1 cellular context compared by ENCODE assay signal in genomic region chr13:114115191-114115671, GRCh38.
TF ChIP-seq lines count a peak whose summit lies in the region.

No MANE protein-coding gene starts in this region.

TF ChIP-seq in HepG2, 621 proteins besides CTCF, POLR2A, EP300 and RAD21 (continued from another document):
- TF ChIP-seq FOXP4 (CRISPR knock-in tag; IDR thresholded peaks at IDR 0.05), result 0 out of 2 replicates have a peak, but pooled peaks have one; percentile 31
- no peak for TF ChIP-seq ZNF503 (CRISPR knock-in tag; IDR thresholded peaks at IDR 0.05)
- TF ChIP-seq RFXAP (CRISPR knock-in tag; IDR thresholded peaks at IDR 0.05; ENCODE audit: borderline replicate concordance), result 0 out of 2 replicates have a peak, but pooled peaks have one; percentile 40
- 0 out of 2 replicates have a peak, but pooled peaks have one; percentile 76 for TF ChIP-seq NFKB2 (CRISPR knock-in tag; IDR thresholded peaks at IDR 0.05; ENCODE audit: borderline replicate concordance)
- TF ChIP-seq NCOA1 (CRISPR knock-in tag; IDR thresholded peaks at IDR 0.05), result no peak
- no peak for TF ChIP-seq ZNF225 (CRISPR knock-in tag; IDR thresholded peaks at IDR 0.05)
- TF ChIP-seq HNF4A (CRISPR knock-in tag; IDR thresholded peaks at IDR 0.05), result peak; percentile 28; the same call in 1 of the 2 replicates
- TF ChIP-seq ZNF7 (CRISPR knock-in tag; IDR thresholded peaks at IDR 0.05), result no peak
- no peak for TF ChIP-seq HMGXB4 (CRISPR knock-in tag; IDR thresholded peaks at IDR 0.05; ENCODE audit: borderline replicate concordance in 1 of 2, low read depth in 1 of 2)
- peak; percentile 44; the same call in 1 of the 2 replicates for TF ChIP-seq HOXA3 (CRISPR knock-in tag; IDR thresholded peaks at IDR 0.05)
- peak; percentile 62; the same call in 1 of the 2 replicates for TF ChIP-seq ZNF777 (CRISPR knock-in tag; IDR thresholded peaks at IDR 0.05)
- TF ChIP-seq ZXDC (CRISPR knock-in tag; IDR thresholded peaks at IDR 0.05), result no peak
- TF ChIP-seq ELF4 (CRISPR knock-in tag; IDR thresholded peaks at IDR 0.05; ENCODE audit: borderline replicate concordance), result no peak
- no peak for TF ChIP-seq GATAD2A (CRISPR knock-in tag; IDR thresholded peaks at IDR 0.05)
- TF ChIP-seq ZNF264 (CRISPR knock-in tag; IDR thresholded peaks at IDR 0.05), result 0 out of 2 replicates have a peak, but pooled peaks have one; percentile 29
- TF ChIP-seq ZZZ3 (CRISPR knock-in tag; IDR thresholded peaks at IDR 0.05; ENCODE audit: borderline replicate concordance), result no peak
- TF ChIP-seq POLR2AphosphoS2 (IDR thresholded peaks at IDR 0.05; ENCODE audit: low read depth, low read length), result no peak
- TF ChIP-seq NR2F6 (IDR thresholded peaks at IDR 0.05), result no peak
- no peak for TF ChIP-seq NR2F6 (CRISPR knock-in tag; IDR thresholded peaks at IDR 0.05)
- TF ChIP-seq KDM6A (CRISPR knock-in tag; IDR thresholded peaks at IDR 0.05; ENCODE audit: low read depth), result no peak
- TF ChIP-seq GABPB1 (CRISPR knock-in tag; IDR thresholded peaks at IDR 0.05), result 0 out of 2 replicates have a peak, but pooled peaks have one; percentile 24
- TF ChIP-seq ZNF703 (CRISPR knock-in tag; IDR thresholded peaks at IDR 0.05; ENCODE audit: borderline replicate concordance), result no peak
- no peak for TF ChIP-seq ATF5 (CRISPR knock-in tag; IDR thresholded peaks at IDR 0.05; ENCODE audit: low read depth)
